Comparison of ENCODE assay signal across 9 cellular contexts in the genomic region with DNA sequence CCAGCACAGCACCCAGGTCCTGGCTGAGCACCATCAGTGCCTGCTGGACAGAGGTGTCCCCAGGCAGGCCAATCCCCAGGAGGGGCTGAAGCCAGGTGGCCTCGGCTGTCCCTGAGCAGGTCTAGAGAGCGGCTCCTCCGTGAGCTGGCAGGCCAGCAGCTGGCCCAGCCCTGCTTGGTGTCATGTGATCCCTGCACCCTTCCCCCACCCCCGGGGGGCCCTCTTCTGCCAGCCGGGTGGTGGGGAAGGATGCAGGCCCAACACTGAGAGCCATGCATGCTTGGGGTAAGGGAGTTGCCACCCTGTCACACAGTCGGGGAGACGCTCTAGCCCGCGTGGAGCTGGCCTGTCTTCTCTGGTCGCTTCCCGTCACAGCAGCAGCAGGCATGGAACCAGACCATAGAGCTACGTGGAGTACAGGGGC. TPM values are rescaled to one million over a fixed set of nuclear protein-coding genes. Genes with fewer than 3 reads are reported as not detected.
A peak's percentile ranks its signal among the peaks of the same experiment; 100 is the strongest.
DNase-seq lines count a peak whose midpoint lies in the region; ATAC-seq and TF ChIP-seq lines count a peak whose summit lies in the region.
"Had no signal": no experiment of that assay in that cellular context is flagged by ENCODE, and none has a peak within 500 bp of the region (broad histone marks: within the 10 kb centered on the region; RNA-seq: fewer than 3 reads in every experiment).

No MANE protein-coding gene starts in this region.

- H3K4me3 ChIP-seq in BE2C (ENCODE audit: low read depth, low read length), result peak overlapping the region; percentile 38
- H3K4me3 ChIP-seq in naive thymus-derived CD4-positive, alpha-beta T cell (ENCODE audit: low read length), result no peak overlapping the region

- H3K36me3 ChIP-seq in BE2C, result peaks cover 71% of the 10 kb centered on the region
- H3K36me3 ChIP-seq in naive thymus-derived CD4-positive, alpha-beta T cell (ENCODE audit: control insufficient read depth in 2 of 3, insufficient read depth in 3 of 3, low read length in 3 of 3), result peaks cover 0 to 28% (median 0%) of the 10 kb centered on the region in 3 experiments

- peaks cover 38% of the 10 kb centered on the region for H3K36me3 Mint-ChIP-seq in central memory CD8-positive, alpha-beta T cell (ENCODE audit: insufficient read depth)
- H3K36me3 Mint-ChIP-seq in naive thymus-derived CD4-positive, alpha-beta T cell, result peaks cover 0 to 7% (median 0%) of the 10 kb centered on the region in 5 donors

- H3K9me3 ChIP-seq in BE2C, result no peaks in the 10 kb centered on the region
- H3K9me3 ChIP-seq in naive thymus-derived CD4-positive, alpha-beta T cell (ENCODE audit: control insufficient read depth in 2 of 3, low read length in 3 of 3), result no peaks in the 10 kb centered on the region

- no peaks in the 10 kb centered on the region for H3K27me3 Mint-ChIP-seq in central memory CD8-positive, alpha-beta T cell
- H3K27me3 Mint-ChIP-seq in naive thymus-derived CD4-positive, alpha-beta T cell, result no peaks in the 10 kb centered on the region

- peak overlapping the region; percentile 44 for H3K4me3 Mint-ChIP-seq in central memory CD8-positive, alpha-beta T cell
- H3K4me3 Mint-ChIP-seq in naive thymus-derived CD4-positive, alpha-beta T cell, result peak overlapping the region in 7 of 10 donors; percentile 1 to 54 (median 25)

- DNase-seq in BE2C (peak; percentile 82), MV-4-11 (lab: John Stamatoyannopoulos, UW) (peak; percentile 42), GM10266 (ENCODE audit: extremely low spot score) (no peak), AML-193 (lab: John Stamatoyannopoulos, UW) (no peak), OCI-M2 (lab: John Stamatoyannopoulos, UW; ENCODE audit: unreplicated experiment) (no peak)
- DNase-seq in central memory CD8-positive, alpha-beta T cell (ENCODE audit: low spot score in 2 of 2), result no peak
- DNase-seq in naive thymus-derived CD4-positive, alpha-beta T cell, result peak in 1 of 9 donors; percentile 7

- POLR2A ChIA-PET in naive thymus-derived CD4-positive, alpha-beta T cell (lab: Charles Lee), result interaction anchor here (1.2 kb wide), 1 partner anchor 17 kb away, joined by 3 read pairs; no protein-coding TSS in a partner anchor

- no peaks in the 10 kb centered on the region for H3K27me3 ChIP-seq in BE2C
- no peaks in the 10 kb centered on the region for H3K27me3 ChIP-seq in naive thymus-derived CD4-positive, alpha-beta T cell (ENCODE audit: control insufficient read depth in 2 of 2, insufficient read depth in 2 of 2, low read length in 2 of 2)

- intact Hi-C loops in naive thymus-derived CD4-positive, alpha-beta T cell (cut with micrococcal nuclease), result no loop called here

- H3K4me1 Mint-ChIP-seq in central memory CD8-positive, alpha-beta T cell, result peaks cover 48% of the 10 kb centered on the region
- peaks cover 17 to 57% (median 27%) of the 10 kb centered on the region in 7 donors for H3K4me1 Mint-ChIP-seq in naive thymus-derived CD4-positive, alpha-beta T cell

- H3K4me1 ChIP-seq in BE2C, result peaks cover 61% of the 10 kb centered on the region
- H3K4me1 ChIP-seq in naive thymus-derived CD4-positive, alpha-beta T cell (ENCODE audit: control insufficient read depth in 2 of 2, insufficient read depth in 2 of 2, low read length in 2 of 2), result peaks cover 22 to 52% of the 10 kb centered on the region in 2 donors

- CTCF ChIA-PET in naive thymus-derived CD4-positive, alpha-beta T cell (lab: Charles Lee), result interaction anchor here (1.1 to 1.9 kb wide), 2 partner anchors 30 to 36 kb away, joined by 5 to 10 read pairs; no protein-coding TSS in a partner anchor

- no peak for TF ChIP-seq CTCF in BE2C (IDR thresholded peaks at IDR 0.05; ENCODE audit: low read depth, low read length)
- no peak for TF ChIP-seq CTCF in GM10266 (IDR thresholded peaks at IDR 0.05; ENCODE audit: control insufficient read depth, insufficient read depth, low read depth, missing control alignments)

- H3K27ac Mint-ChIP-seq in central memory CD8-positive, alpha-beta T cell (ENCODE audit: low read depth), result peak overlapping the region; percentile 94
- peak overlapping the region in 5 of 9 donors; percentile 45 to 72 (median 62) for H3K27ac Mint-ChIP-seq in naive thymus-derived CD4-positive, alpha-beta T cell

- H3K27ac ChIP-seq in naive thymus-derived CD4-positive, alpha-beta T cell (ENCODE audit: low read depth, low read length), result no peak overlapping the region
- H3K27ac ChIP-seq: KMS-11 had no signal

- ATAC-seq in central memory CD8-positive, alpha-beta T cell (replicated peaks; ENCODE audit: extremely low read depth, poor library complexity, severe bottlenecking), result no peak
- ATAC-seq in naive thymus-derived CD4-positive, alpha-beta T cell, result no peak
- no peak for ATAC-seq in GM19467 (IDR thresholded peaks at IDR 0.05; ENCODE audit: unreplicated experiment)

- H3K9me3 Mint-ChIP-seq in central memory CD8-positive, alpha-beta T cell, result no peaks in the 10 kb centered on the region
- H3K9me3 Mint-ChIP-seq in naive thymus-derived CD4-positive, alpha-beta T cell, result peaks cover 0 to 2% (median 0%) of the 10 kb centered on the region in 11 donors

RNA-seq across cellular contexts. Expression of a gene that starts 7.1 kb away (rescaled TPM):
- 327 TPM for polyA plus RNA-seq in BE2C (2012; ENCODE audit: insufficient read depth, insufficient read length, low read depth)
- total RNA-seq in naive thymus-derived CD4-positive, alpha-beta T cell, result 100 to 1,000 TPM in 2 of 5 experiments, 10 to 100 TPM in 3; 73.9 to 123 (median 79.7) TPM
- 10 to 100 TPM; 17.8 to 35.7 TPM for polyA plus RNA-seq in naive thymus-derived CD4-positive, alpha-beta T cell

RNA-seq across cellular contexts. Expression of a gene that starts 49.8 kb away (rescaled TPM):
- 7.4 TPM for polyA plus RNA-seq in BE2C (2012; ENCODE audit: insufficient read depth, insufficient read length, low read depth)
- total RNA-seq in naive thymus-derived CD4-positive, alpha-beta T cell, result 10 to 100 TPM in 2 of 5 experiments, 1 to 10 TPM in 3; 3.4 to 14.8 (median 5.5) TPM
- polyA plus RNA-seq in naive thymus-derived CD4-positive, alpha-beta T cell, result under 1 TPM in 1 of 2 donors, not detected in 1; 0.14 TPM

RNA-seq across cellular contexts. Expression of a gene that starts 52.2 kb away (rescaled TPM):
- polyA plus RNA-seq in BE2C (2012; ENCODE audit: insufficient read depth, insufficient read length, low read depth), result 5.6 TPM
- total RNA-seq in naive thymus-derived CD4-positive, alpha-beta T cell, result 1 to 10 TPM in 3 of 5 experiments, under 1 TPM in 2; 0.32 to 2.3 (median 2.2) TPM
- not detected for polyA plus RNA-seq in naive thymus-derived CD4-positive, alpha-beta T cell

Comparison
In these comparisons a context has a peak if more than half of its experiments do, and no peak if none do; other contexts are left out.
1. DNase-seq: peak in BE2C (single experiment) and MV-4-11 (single experiment); none in central memory CD8-positive, alpha-beta T cell (0 of 2), GM10266 (single experiment), AML-193 (0 of 2) and OCI-M2 (single experiment).